Comparison of ENCODE assay signal across 8 cellular contexts in genomic region chr3:115092220-115092791, GRCh38. TPM values are rescaled to one million over a fixed set of nuclear protein-coding genes. Genes with fewer than 3 reads are reported as not detected.
A peak's percentile ranks its signal among the peaks of the same experiment; 100 is the strongest.
DNase-seq lines count a peak whose midpoint lies in the region; ATAC-seq and TF ChIP-seq lines count a peak whose summit lies in the region.

No MANE protein-coding gene starts in this region.

- no peaks in the 10 kb centered on the region for H3K36me3 Mint-ChIP-seq in natural killer cell
- no peaks in the 10 kb centered on the region for H3K36me3 Mint-ChIP-seq in natural killer cell treated with Interleukin-12 subunit alpha and Interleukin-12 subunit beta and Interleukin-15 and Interleukin-18, amount 100 ng/mL, for 72 hours
- no peaks in the 10 kb centered on the region for H3K36me3 Mint-ChIP-seq in activated CD4-positive, alpha-beta T cell treated with anti-CD3 and anti-CD28 coated beads, Interleukin-2, amount 10 ng/mL, durations not matched to agents 24 days and 14 days (ENCODE audit: low read depth)

- no peaks in the 10 kb centered on the region for H3K27me3 Mint-ChIP-seq in natural killer cell (ENCODE audit: low read depth in 2 of 2)
- no peaks in the 10 kb centered on the region for H3K27me3 Mint-ChIP-seq in natural killer cell treated with Interleukin-12 subunit alpha and Interleukin-12 subunit beta and Interleukin-15 and Interleukin-18, amount 100 ng/mL, for 72 hours
- H3K27me3 Mint-ChIP-seq in activated CD4-positive, alpha-beta T cell treated with anti-CD3 and anti-CD28 coated beads, Interleukin-2, amount 10 ng/mL, durations not matched to agents 24 days and 14 days, result no peaks in the 10 kb centered on the region

- peak; percentile 64 to 70 (median 67) for ATAC-seq in natural killer cell
- no peak for ATAC-seq in natural killer cell treated with Interleukin-12 subunit alpha and Interleukin-12 subunit beta and Interleukin-15 and Interleukin-18, amount 100 ng/mL, for 72 hours
- ATAC-seq in HG02943 (IDR thresholded peaks at IDR 0.05; ENCODE audit: low read depth, unreplicated experiment), result peak; percentile 75

- no peak overlapping the region for H3K27ac Mint-ChIP-seq in natural killer cell
- no peak overlapping the region for H3K27ac Mint-ChIP-seq in natural killer cell treated with Interleukin-12 subunit alpha and Interleukin-12 subunit beta and Interleukin-15 and Interleukin-18, amount 100 ng/mL, for 72 hours
- no peak overlapping the region for H3K27ac Mint-ChIP-seq in activated CD4-positive, alpha-beta T cell treated with anti-CD3 and anti-CD28 coated beads, Interleukin-2, amount 10 ng/mL, durations not matched to agents 24 days and 14 days

- H3K9me3 Mint-ChIP-seq in natural killer cell, result no peaks in the 10 kb centered on the region
- no peaks in the 10 kb centered on the region for H3K9me3 Mint-ChIP-seq in natural killer cell treated with Interleukin-12 subunit alpha and Interleukin-12 subunit beta and Interleukin-15 and Interleukin-18, amount 100 ng/mL, for 72 hours
- no peaks in the 10 kb centered on the region for H3K9me3 Mint-ChIP-seq in activated CD4-positive, alpha-beta T cell treated with anti-CD3 and anti-CD28 coated beads, Interleukin-2, amount 10 ng/mL, durations not matched to agents 24 days and 14 days

- no peak overlapping the region for H3K4me3 Mint-ChIP-seq in natural killer cell
- H3K4me3 Mint-ChIP-seq in natural killer cell treated with Interleukin-12 subunit alpha and Interleukin-12 subunit beta and Interleukin-15 and Interleukin-18, amount 100 ng/mL, for 72 hours, result no peak overlapping the region
- H3K4me3 Mint-ChIP-seq in activated CD4-positive, alpha-beta T cell treated with anti-CD3 and anti-CD28 coated beads, Interleukin-2, amount 10 ng/mL, durations not matched to agents 24 days and 14 days, result no peak overlapping the region

- intact Hi-C loops in natural killer cell (cut with micrococcal nuclease), result loop anchor here (1.0 to 10.0 kb wide), 5 partner anchors 55 to 722 kb away; partner anchors contain the start of gene ZBTB20
- intact Hi-C loops in activated CD4-positive, alpha-beta T cell treated with anti-CD3 and anti-CD28 coated beads, Interleukin-2, amount 10 ng/mL, durations not matched to agents 24 days and 14 days (cut with micrococcal nuclease), result loop anchor here (1.0 to 10.0 kb wide), 4 partner anchors 76 to 722 kb away; no protein-coding TSS in a partner anchor

- H3K4me1 Mint-ChIP-seq in natural killer cell, result no peaks in the 10 kb centered on the region
- H3K4me1 Mint-ChIP-seq in natural killer cell treated with Interleukin-12 subunit alpha and Interleukin-12 subunit beta and Interleukin-15 and Interleukin-18, amount 100 ng/mL, for 72 hours (ENCODE audit: low read depth in 2 of 2), result no peaks in the 10 kb centered on the region
- H3K4me1 Mint-ChIP-seq in activated CD4-positive, alpha-beta T cell treated with anti-CD3 and anti-CD28 coated beads, Interleukin-2, amount 10 ng/mL, durations not matched to agents 24 days and 14 days, result no peaks in the 10 kb centered on the region

- DNase-seq in natural killer cell (peak; percentile 35), NCI-H2171 (lab: John Stamatoyannopoulos, UW) (peak; percentile 49), dermis microvascular lymphatic vessel endothelial cell (ENCODE audit: low read depth in 2 of 2) (peak; percentile 65 to 69), lung microvascular endothelial cell (ENCODE audit: low read depth in 2 of 2) (peak; percentile 73 to 84)
- DNase-seq in natural killer cell treated with Interleukin-12 subunit alpha and Interleukin-12 subunit beta and Interleukin-15 and Interleukin-18, amount 100 ng/mL, for 72 hours (ENCODE audit: low spot score), result no peak
- DNase-seq in activated CD4-positive, alpha-beta T cell treated with anti-CD3 and anti-CD28 coated beads, Interleukin-2, amount 10 ng/mL, durations not matched to agents 24 days and 14 days, result peak; percentile 87
- peak; percentile 24 for DNase-seq in stimulated activated CD8-positive, alpha-beta memory T cell treated with anti-CD3 and anti-CD28 coated beads, Interleukin-4, amount 100 ng/mL, for 24 hours (ENCODE audit: low read depth)

- TF ChIP-seq CTCF in natural killer cell (IDR thresholded peaks at IDR 0.05), result peak; percentile 79

RNA-seq across cellular contexts. Expression of gene ZBTB20, which starts 54.8 kb away (rescaled TPM):
- total RNA-seq in natural killer cell (10 to 100 TPM; 52.7 to 58.3 (median 55.9) TPM), dermis microvascular lymphatic vessel endothelial cell (8.7 and 12.5 TPM in 2 replicates), lung microvascular endothelial cell (6.5 and 13.9 TPM in 2 replicates)
- total RNA-seq in natural killer cell treated with Interleukin-12 subunit alpha and Interleukin-12 subunit beta and Interleukin-15 and Interleukin-18, amount 100 ng/mL, for 72 hours, result 10 to 100 TPM in 1 of 2 donors, 1 to 10 TPM in 1; 8.7 to 14.2 TPM
- total RNA-seq in activated CD4-positive, alpha-beta T cell treated with anti-CD3 and anti-CD28 coated beads, Interleukin-2, amount 10 ng/mL, durations not matched to agents 24 days and 14 days, result 1.6 and 2.3 TPM in 2 replicates

Comparison
In these comparisons a context has a peak if more than half of its experiments do, and no peak if none do; other contexts are left out.
1. ATAC-seq: peak in natural killer cell (3 of 3) and HG02943 (single experiment); none in natural killer cell treated with Interleukin-12 subunit alpha and Interleukin-12 subunit beta and Interleukin-15 and Interleukin-18, amount 100 ng/mL, for 72 hours (0 of 2).